In genomic region chr11:91239359-91239758, GRCh38 we compare ENCODE assay signal across 20 cellular contexts.
A peak's percentile ranks its signal among the peaks of the same experiment; 100 is the strongest.
DNase-seq lines count a peak whose midpoint lies in the region; ATAC-seq, FAIRE-seq and TF ChIP-seq lines count a peak whose summit lies in the region.
"Had no signal": no experiment of that assay in that cellular context is flagged by ENCODE, and none has a peak within 500 bp of the region (broad histone marks: within the 10 kb centered on the region; RNA-seq: fewer than 3 reads in every experiment).

No MANE protein-coding gene starts in this region.

- H3K4me3 Mint-ChIP-seq in glutamatergic neuron (ENCODE audit: unreplicated experiment): no peak overlapping the region
- H3K4me3 Mint-ChIP-seq: CD8-positive, alpha-beta T cell had no signal

- H3K4me2 ChIP-seq in PC-9: no peak overlapping the region
- H3K4me2 ChIP-seq: A549, BLaER1 had no signal

- H3K27me3 ChIP-seq in PC-9 (ENCODE audit: insufficient read depth, low read depth): no peaks in the 10 kb centered on the region
- no peaks in the 10 kb centered on the region for H3K27me3 ChIP-seq in gastrocnemius medialis
- H3K27me3 ChIP-seq: BLaER1 had no signal

- no peaks in the 10 kb centered on the region for H3F3A ChIP-seq in PC-9 (ENCODE audit: insufficient read depth, low read depth)

- no peaks in the 10 kb centered on the region for H3K9me3 Mint-ChIP-seq in glutamatergic neuron (ENCODE audit: unreplicated experiment)

- H3K36me3 ChIP-seq in PC-9 (ENCODE audit: low read depth) (no peaks in the 10 kb centered on the region), gastrocnemius medialis (no peaks in the 10 kb centered on the region)
- H3K36me3 ChIP-seq: BLaER1 had no signal

- POLR2A ChIA-PET in PC-9 (lab: Charles Lee; ENCODE audit: unreplicated experiment): no interaction called here

- no peaks in the 10 kb centered on the region for H3K36me3 Mint-ChIP-seq in glutamatergic neuron (ENCODE audit: unreplicated experiment)
- H3K36me3 Mint-ChIP-seq: CD8-positive, alpha-beta T cell had no signal

- no peaks in the 10 kb centered on the region; the same call in 1 of the 2 replicates for H3K4me1 ChIP-seq in PC-9 (replicated peaks; ENCODE audit: insufficient read depth)
- no peaks in the 10 kb centered on the region for H3K4me1 ChIP-seq in gastrocnemius medialis
- H3K4me1 ChIP-seq: BLaER1 had no signal

- no peaks in the 10 kb centered on the region for H3K9me2 ChIP-seq in PC-9 (ENCODE audit: insufficient read depth)

- H3K9me3 ChIP-seq in PC-9 (ENCODE audit: insufficient read depth, low read depth) (no peaks in the 10 kb centered on the region), gastrocnemius medialis (no peaks in the 10 kb centered on the region)
- H3K9me3 ChIP-seq: A549, BLaER1 had no signal

- H4K20me1 ChIP-seq in PC-9 (ENCODE audit: insufficient read depth): no peaks in the 10 kb centered on the region
- H4K20me1 ChIP-seq: BLaER1 had no signal

- no peak for TF ChIP-seq CTCF in PC-9 (conservative IDR thresholded peaks at IDR 0.05)
- TF ChIP-seq CTCF in glutamatergic neuron (IDR thresholded peaks at IDR 0.05; ENCODE audit: partially characterized antibody, unreplicated experiment): no peak
- no peak for TF ChIP-seq CTCF in lower leg skin (IDR thresholded peaks at IDR 0.05)
- TF ChIP-seq CTCF in gastrocnemius medialis (IDR thresholded peaks at IDR 0.05 in 4 of 5, conservative IDR thresholded peaks at IDR 0.05 in 1 of 5): no peak

- CTCF ChIA-PET in PC-9 (lab: Charles Lee): no interaction called here

- DNase-seq in GM12891 (ENCODE audit: insufficient read length, low spot score) (no peak), PC-9 (peak; percentile 0 to 45), glutamatergic neuron (no peak), lower leg skin (ENCODE audit: low spot score in 2 of 2) (no peak), GM12892 (ENCODE audit: insufficient read length) (no peak), gastrocnemius medialis (no peak)
- DNase-seq: CD8-positive, alpha-beta T cell; DMS79; GM23248; KG1; MV-4-11; NCI-H1694 treated with DMSO at 0.1 percent for 48 hours; NCI-H2227 treated with DMSO at 0.1 percent for 48 hours; NCI-H524; Right ventricle myocardium superior; SW 1271 had no signal

- BruUV-seq in PC-9 (replicated peaks; lab: Mats Ljungman, UMichigan): no TSS peak

- H3K4me3 ChIP-seq in PC-9: no peak overlapping the region
- no peak overlapping the region for H3K4me3 ChIP-seq in lower leg skin (ENCODE audit: low read depth, poor library complexity, severe bottlenecking)
- H3K4me3 ChIP-seq in gastrocnemius medialis: no peak overlapping the region
- H3K4me3 ChIP-seq: A549, BLaER1, GM23248 had no signal

- no peak overlapping the region for H2AFZ ChIP-seq in PC-9
- H2AFZ ChIP-seq: GM23248 had no signal

- TF ChIP-seq POLR2A in GM12891 (IDR thresholded peaks at IDR 0.05; ENCODE audit: low read depth, low read length): no peak
- no peak for TF ChIP-seq POLR2A in lower leg skin (IDR thresholded peaks at IDR 0.05)
- no peak for TF ChIP-seq POLR2A in GM12892 (IDR thresholded peaks at IDR 0.05; ENCODE audit: low read depth, low read length)
- TF ChIP-seq POLR2A in gastrocnemius medialis (IDR thresholded peaks at IDR 0.05): no peak

- no peaks in the 10 kb centered on the region for H3K27me3 Mint-ChIP-seq in glutamatergic neuron (ENCODE audit: unreplicated experiment)

- FAIRE-seq in GM12891 (lab: Jason Lieb, UNC) (no peak), GM12892 (lab: Jason Lieb, UNC) (no peak)
- FAIRE-seq: A549, RCC 7860 had no signal

- intact Hi-C loops in PC-9 (cut with micrococcal nuclease; ENCODE audit: unreplicated experiment): no loop called here
- intact Hi-C loops in lower leg skin (cut with DNase I; ENCODE audit: low total_unique reads): no loop called here
- intact Hi-C loops in gastrocnemius medialis (cut with DNase I; ENCODE audit: low total_unique reads): no loop called here

- H3K27ac Mint-ChIP-seq in glutamatergic neuron (ENCODE audit: unreplicated experiment): peak overlapping the region; percentile 22
- H3K27ac Mint-ChIP-seq: CD8-positive, alpha-beta T cell had no signal

- WGBS in lower leg skin, 2 donors: 59 to 70% methylated on average over 2 of the region's 2 CpGs

- no peak overlapping the region for H3K27ac ChIP-seq in PC-9
- H3K27ac ChIP-seq in gastrocnemius medialis: no peak overlapping the region
- H3K27ac ChIP-seq: A549, BLaER1, GM23248 had no signal

- no peaks in the 10 kb centered on the region for H3K79me2 ChIP-seq in PC-9 (ENCODE audit: low read depth)

- in situ Hi-C loops in gastrocnemius medialis (cut with MboI; ENCODE audit: low sequenced_read_pairs in 4 of 4): no loop called here

- ATAC-seq in HG02870 (IDR thresholded peaks at IDR 0.05; ENCODE audit: unreplicated experiment) (peak; percentile 48), gastrocnemius medialis (no peak)
- ATAC-seq: A549; CD8-positive, alpha-beta T cell had no signal

- H3K4me1 Mint-ChIP-seq in glutamatergic neuron (ENCODE audit: low read depth, unreplicated experiment): peaks cover 5% of the 10 kb centered on the region

TF ChIP-seq in GM12891, 5 proteins besides CTCF, POLR2A, EP300 and RAD21:
- TF ChIP-seq SPI1 (IDR thresholded peaks at IDR 0.05; ENCODE audit: low read depth, low read length): peak; percentile 68
- TF ChIP-seq PAX5 (IDR thresholded peaks at IDR 0.05; ENCODE audit: insufficient read depth, low read length, severe bottlenecking): no peak

Comparison
In these comparisons a context has a peak if more than half of its experiments do, and no peak if none do; other contexts are left out.
1. DNase-seq: peak in PC-9 (2 of 2); none in GM12891 (single experiment), glutamatergic neuron (single experiment), lower leg skin (0 of 2), GM12892 (single experiment) and gastrocnemius medialis (0 of 2).